In genomic region chr6:151482290-151482689, GRCh38 we compare ENCODE assay signal across 9 cellular contexts. TPM values are rescaled to one million over a fixed set of nuclear protein-coding genes. Genes with fewer than 3 reads are reported as not detected.
DNase-seq lines count a peak whose midpoint lies in the region; ATAC-seq, FAIRE-seq and TF ChIP-seq lines count a peak whose summit lies in the region.
"Had no signal": no experiment of that assay in that cellular context is flagged by ENCODE, and none has a peak within 500 bp of the region (broad histone marks: within the 10 kb centered on the region; RNA-seq: fewer than 3 reads in every experiment).

No MANE protein-coding gene starts in this region.

- DNase-seq in CD8-positive, alpha-beta T cell, result no peak
- no peak for DNase-seq in astrocyte (ENCODE audit: low read depth)
- DNase-seq in naive thymus-derived CD8-positive, alpha-beta T cell, result no peak
- DNase-seq in SK-N-SH, result no peak
- DNase-seq in WTC11 (ENCODE audit: low spot score), result no peak
- no peak for DNase-seq in H54 (ENCODE audit: insufficient read length, low spot score)
- no peak for DNase-seq in NCI-H2227 treated with DMSO at 0.1 percent for 48 hours (lab: John Stamatoyannopoulos, UW)
- DNase-seq: NCI-H187 treated with DMSO at 0.1 percent for 48 hours had no signal

- 70% methylated on average over 5 of the region's 5 CpGs for WGBS in SK-N-SH (ENCODE audit: low lambda C conversion rate)

- H3K27me3 ChIP-seq in CD8-positive, alpha-beta T cell (ENCODE audit: insufficient read depth, low read length), result no peaks in the 10 kb centered on the region
- H3K27me3 ChIP-seq in astrocyte (ENCODE audit: insufficient read depth, low read length) (no peaks in the 10 kb centered on the region), SK-N-SH (ENCODE audit: insufficient read depth) (no peaks in the 10 kb centered on the region)

- TF ChIP-seq RAD21 in SK-N-SH (IDR thresholded peaks at IDR 0.05; ENCODE audit: low read length), result no peak

- H3F3A ChIP-seq in SK-N-SH (replicated peaks; ENCODE audit: insufficient read depth), result no peaks in the 10 kb centered on the region

- H3K27me3 Mint-ChIP-seq in CD8-positive, alpha-beta T cell (ENCODE audit: low read depth), result no peaks in the 10 kb centered on the region
- H3K27me3 Mint-ChIP-seq in astrocyte (ENCODE audit: low read depth, unreplicated experiment) (no peaks in the 10 kb centered on the region), WTC11 (ENCODE audit: low read depth) (no peaks in the 10 kb centered on the region)
- no peaks in the 10 kb centered on the region for H3K27me3 Mint-ChIP-seq in naive thymus-derived CD8-positive, alpha-beta T cell

- H3K4me1 Mint-ChIP-seq in CD8-positive, alpha-beta T cell (ENCODE audit: low read depth), result peaks cover 12% of the 10 kb centered on the region
- H3K4me1 Mint-ChIP-seq in astrocyte (ENCODE audit: low read depth, unreplicated experiment) (peaks cover 7% of the 10 kb centered on the region), WTC11 (peaks cover 10% of the 10 kb centered on the region)
- H3K4me1 Mint-ChIP-seq in naive thymus-derived CD8-positive, alpha-beta T cell, result peaks cover 2 to 18% (median 14%) of the 10 kb centered on the region in 4 donors

- no peak overlapping the region for H3K27ac ChIP-seq in CD8-positive, alpha-beta T cell (ENCODE audit: low read depth, low read length)
- H3K27ac ChIP-seq in astrocyte (ENCODE audit: low read depth, low read length), result no peak overlapping the region
- H3K27ac ChIP-seq in SK-N-SH (ENCODE audit: low read depth in 2 of 2, low read length in 1 of 2), result no peak overlapping the region

- peak overlapping the region; percentile 82 for H3K4me3 Mint-ChIP-seq in CD8-positive, alpha-beta T cell
- H3K4me3 Mint-ChIP-seq in astrocyte (ENCODE audit: unreplicated experiment) (no peak overlapping the region), WTC11 (no peak overlapping the region)
- peak overlapping the region; percentile 70 to 91 (median 82) for H3K4me3 Mint-ChIP-seq in naive thymus-derived CD8-positive, alpha-beta T cell

- H3K9ac ChIP-seq in astrocyte (ENCODE audit: low read length) (peak overlapping the region; percentile 29), SK-N-SH (no peak overlapping the region)

- intact Hi-C loops in CD8-positive, alpha-beta T cell (cut with DNase I, micrococcal nuclease), result no loop called here

- H2AFZ ChIP-seq in astrocyte (ENCODE audit: low read depth, low read length) (no peak overlapping the region), SK-N-SH (ENCODE audit: low read depth) (no peak overlapping the region)

- no peaks in the 10 kb centered on the region for H3K4me1 ChIP-seq in CD8-positive, alpha-beta T cell (ENCODE audit: insufficient read depth, low read length)
- H3K4me1 ChIP-seq in astrocyte (ENCODE audit: insufficient read depth, low read length), result no peaks in the 10 kb centered on the region
- H3K4me1 ChIP-seq in SK-N-SH (ENCODE audit: control insufficient read depth in 1 of 2, insufficient read depth in 2 of 2, low read depth in 1 of 2, low read length in 1 of 2), result no peaks in the 10 kb centered on the region

- no peak for ATAC-seq in CD8-positive, alpha-beta T cell
- ATAC-seq in HG02623 (IDR thresholded peaks at IDR 0.05; ENCODE audit: unreplicated experiment) (peak; percentile 45), WTC11 (no peak)
- peak in 1 of 2 donors; percentile 28 for ATAC-seq in naive thymus-derived CD8-positive, alpha-beta T cell

- no peak for TF ChIP-seq EP300 in SK-N-SH (IDR thresholded peaks at IDR 0.05; ENCODE audit: borderline replicate concordance in 1 of 2, low read depth in 1 of 2, low read length in 1 of 2)

- no peak overlapping the region for H3K4me3 ChIP-seq in CD8-positive, alpha-beta T cell (ENCODE audit: low read depth, low read length)
- peak overlapping the region; percentile 7 for H3K4me3 ChIP-seq in astrocyte (ENCODE audit: insufficient read depth, low read depth, low read length)
- no peak overlapping the region for H3K4me3 ChIP-seq in SK-N-SH (ENCODE audit: low read depth in 2 of 2, low read length in 1 of 2)

- FAIRE-seq in astrocyte (lab: Jason Lieb, UNC) (peak; percentile 78), H54 (lab: Jason Lieb, UNC) (no peak)

- H3K9me2 ChIP-seq in SK-N-SH, result no peaks in the 10 kb centered on the region

- CTCF ChIA-PET in CD8-positive, alpha-beta T cell (lab: Charles Lee), result interaction anchor here (0.9 to 1.0 kb wide), 2 partner anchors 30 to 42 kb away, joined by 3 read pairs; partner anchors contain the start of gene RMND1
- CTCF ChIA-PET in SK-N-SH (lab: Yijun Ruan, JAX) (interaction anchor here (1.3 to 1.6 kb wide), 2 partner anchors 11 to 158 kb away, joined by 3 to 4 read pairs; no protein-coding TSS in a partner anchor), WTC11 (lab: Charles Lee) (no interaction called here)

- POLR2A ChIA-PET in CD8-positive, alpha-beta T cell (lab: Charles Lee), result no interaction called here
- POLR2A ChIA-PET in naive thymus-derived CD8-positive, alpha-beta T cell (lab: Charles Lee), result interaction anchor here (1.0 kb wide), 1 partner anchor 109 kb away, joined by 3 read pairs; no protein-coding TSS in a partner anchor
- POLR2A ChIA-PET in SK-N-SH (lab: Yijun Ruan, JAX), result no interaction called here
- POLR2A ChIA-PET in WTC11 (lab: Charles Lee), result no interaction called here

- H4K20me1 ChIP-seq in astrocyte (ENCODE audit: insufficient read depth, low read length) (no peaks in the 10 kb centered on the region), SK-N-SH (ENCODE audit: insufficient read depth) (no peaks in the 10 kb centered on the region)

- H3K36me3 ChIP-seq in CD8-positive, alpha-beta T cell (ENCODE audit: insufficient read depth, low read length), result no peaks in the 10 kb centered on the region
- no peaks in the 10 kb centered on the region for H3K36me3 ChIP-seq in astrocyte (ENCODE audit: insufficient read depth, low read length)
- no peaks in the 10 kb centered on the region for H3K36me3 ChIP-seq in SK-N-SH (replicated peaks in 1 of 2; ENCODE audit: control insufficient read depth in 1 of 2, insufficient read depth in 2 of 2, low read length in 1 of 2)

- H3K27ac Mint-ChIP-seq in CD8-positive, alpha-beta T cell, result peak overlapping the region; percentile 94
- H3K27ac Mint-ChIP-seq in astrocyte (ENCODE audit: unreplicated experiment) (no peak overlapping the region), WTC11 (no peak overlapping the region)
- H3K27ac Mint-ChIP-seq in naive thymus-derived CD8-positive, alpha-beta T cell, result peak overlapping the region; percentile 79 to 97 (median 90)

- no peaks in the 10 kb centered on the region for H3K36me3 Mint-ChIP-seq in CD8-positive, alpha-beta T cell
- H3K36me3 Mint-ChIP-seq in astrocyte (ENCODE audit: low read depth, unreplicated experiment), result no peaks in the 10 kb centered on the region
- peaks cover 0 to 4% (median 0%) of the 10 kb centered on the region in 3 donors for H3K36me3 Mint-ChIP-seq in naive thymus-derived CD8-positive, alpha-beta T cell
- H3K36me3 Mint-ChIP-seq in WTC11, result no peaks in the 10 kb centered on the region

- H3K4me2 ChIP-seq in astrocyte (ENCODE audit: low read length) (peak overlapping the region; percentile 67), SK-N-SH (no peak overlapping the region)

- no peaks in the 10 kb centered on the region for H3K9me3 Mint-ChIP-seq in CD8-positive, alpha-beta T cell
- H3K9me3 Mint-ChIP-seq in astrocyte (ENCODE audit: unreplicated experiment) (peaks cover 2% of the 10 kb centered on the region), WTC11 (no peaks in the 10 kb centered on the region)
- H3K9me3 Mint-ChIP-seq in naive thymus-derived CD8-positive, alpha-beta T cell, result no peaks in the 10 kb centered on the region

- no peak for TF ChIP-seq CTCF in CD8-positive, alpha-beta T cell (IDR thresholded peaks at IDR 0.05)
- TF ChIP-seq CTCF in astrocyte (IDR thresholded peaks at IDR 0.05; ENCODE audit: insufficient read depth, low read depth, low read length), result no peak
- TF ChIP-seq CTCF in SK-N-SH (IDR thresholded peaks at IDR 0.05), result no peak
- TF ChIP-seq CTCF in WTC11 (IDR thresholded peaks at IDR 0.05), result no peak

- H3K79me2 ChIP-seq in astrocyte (ENCODE audit: insufficient read depth, low read length), result no peaks in the 10 kb centered on the region
- no peaks in the 10 kb centered on the region for H3K79me2 ChIP-seq in SK-N-SH (ENCODE audit: insufficient read depth)

- TF ChIP-seq POLR2A in H54 (IDR thresholded peaks at IDR 0.05; ENCODE audit: low read depth, low read length), result no peak

- no peaks in the 10 kb centered on the region for H3K9me3 ChIP-seq in CD8-positive, alpha-beta T cell (ENCODE audit: low read length)
- H3K9me3 ChIP-seq in astrocyte (ENCODE audit: insufficient read depth, low read depth, low read length) (no peaks in the 10 kb centered on the region), SK-N-SH (no peaks in the 10 kb centered on the region)

TF ChIP-seq in SK-N-SH, 30 proteins besides CTCF, POLR2A, EP300 and RAD21 (continues in another document):
- TF ChIP-seq GABPA (IDR thresholded peaks at IDR 0.05; ENCODE audit: low read depth) (no peak), CHD2 (IDR thresholded peaks at IDR 0.05; ENCODE audit: low read length, partially characterized antibody) (no peak), MXI1 (IDR thresholded peaks at IDR 0.05; ENCODE audit: low read depth, low read length) (no peak), POLR2AphosphoS5 (IDR thresholded peaks at IDR 0.05; ENCODE audit: low read depth, low read length) (no peak)

TF ChIP-seq in WTC11, 78 proteins besides CTCF, POLR2A, EP300 and RAD21 (continues in another document):
- no peak for TF ChIP-seq ATF1 (CRISPR knock-in tag; IDR thresholded peaks at IDR 0.05)

RNA-seq across cellular contexts. Expression of gene CCDC170, which starts 11.5 kb away (rescaled TPM):
- total RNA-seq in CD8-positive, alpha-beta T cell, result not detected
- total RNA-seq in astrocyte (0.10 and 0.14 TPM in 2 replicates), WTC11 (2021) (0.25 to 0.57 TPM (median 0.26 TPM) in 3 replicates)
- total RNA-seq in naive thymus-derived CD8-positive, alpha-beta T cell, result not detected
- polyA plus RNA-seq in naive thymus-derived CD8-positive, alpha-beta T cell, result under 1 TPM in 1 of 3 donors, not detected in 2; 0.09 TPM
- not detected in 2 replicates for polyA plus RNA-seq in SK-N-SH (2012; rRNA removed)
- polyA plus RNA-seq in SK-N-SH (2012; cell fraction: cytosol; rRNA removed), result not detected in 2 replicates
- not detected in 2 replicates for polyA plus RNA-seq in SK-N-SH (2012; cell fraction: nucleus; rRNA removed)

RNA-seq across cellular contexts. Expression of gene RMND1, which starts 30.4 kb away (rescaled TPM):
- 1 to 10 TPM; 5.8 to 6.3 TPM for total RNA-seq in CD8-positive, alpha-beta T cell
- total RNA-seq in astrocyte (22.7 and 25.9 TPM in 2 replicates), WTC11 (2021) (18.3 to 23.3 TPM (median 21.0 TPM) in 3 replicates)
- 10 to 100 TPM; 16.0 to 18.3 TPM for total RNA-seq in naive thymus-derived CD8-positive, alpha-beta T cell
- polyA plus RNA-seq in naive thymus-derived CD8-positive, alpha-beta T cell, result 10 to 100 TPM in 2 of 3 donors, 1 to 10 TPM in 1; 7.7 to 13.9 (median 10.7) TPM
- 14.8 and 17.9 TPM in 2 replicates for polyA plus RNA-seq in SK-N-SH (2012; rRNA removed)
- 21.2 and 23.7 TPM in 2 replicates for polyA plus RNA-seq in SK-N-SH (2012; cell fraction: cytosol; rRNA removed)
- 11.6 and 15.4 TPM in 2 replicates for polyA plus RNA-seq in SK-N-SH (2012; cell fraction: nucleus; rRNA removed)

Comparison
In these comparisons a context has a peak if more than half of its experiments do, and no peak if none do; other contexts are left out.
1. H3K27ac Mint-ChIP-seq: peak in CD8-positive, alpha-beta T cell (single experiment) and naive thymus-derived CD8-positive, alpha-beta T cell (10 of 10); none in astrocyte (single experiment) and WTC11 (single experiment).
2. H3K4me3 Mint-ChIP-seq: peak in CD8-positive, alpha-beta T cell (single experiment) and naive thymus-derived CD8-positive, alpha-beta T cell (10 of 10); none in astrocyte (single experiment) and WTC11 (single experiment).